Comparison of ENCODE assay signal across 8 cellular contexts in the genomic region with DNA sequence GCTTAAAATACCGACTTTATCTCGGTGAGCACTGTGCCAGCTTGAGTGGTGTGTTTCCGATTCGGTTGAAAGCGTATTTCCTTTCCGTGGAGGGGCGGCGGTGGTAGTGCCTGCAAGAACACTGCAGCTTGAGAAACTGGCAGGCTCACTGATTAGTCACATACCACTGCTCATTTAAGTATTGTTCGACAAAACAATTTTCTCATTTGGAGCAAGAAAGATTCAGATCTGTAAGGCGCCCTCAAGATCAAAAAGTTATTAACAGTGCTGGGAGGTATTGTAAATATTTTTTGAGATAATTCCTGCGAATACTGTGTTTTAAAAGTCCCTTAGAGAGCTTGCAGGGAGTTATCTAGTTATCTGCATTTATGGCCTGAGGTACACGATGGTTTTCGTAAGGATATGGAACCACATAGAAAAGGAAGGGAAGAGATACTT. TPM values are rescaled to one million over a fixed set of nuclear protein-coding genes. Genes with fewer than 3 reads are reported as not detected.
DNase-seq lines count a peak whose midpoint lies in the region; ATAC-seq and TF ChIP-seq lines count a peak whose summit lies in the region.

No MANE protein-coding gene starts in this region.

- H3K27ac Mint-ChIP-seq in Calu3 (ENCODE audit: unreplicated experiment) (peak overlapping the region; percentile 78), T-cell (peak overlapping the region; percentile 81 to 84)

- H3K27me3 ChIP-seq in adrenal gland (no peaks in the 10 kb centered on the region), tibial artery (peaks cover 0 to 6% of the 10 kb centered on the region in 2 donors)

- H3K27ac ChIP-seq in adrenal gland, result peak overlapping the region; percentile 82 to 96 (median 90)
- H3K27ac ChIP-seq in tibial artery, result peak overlapping the region; percentile 85 to 87

- H3K4me1 Mint-ChIP-seq in Calu3 (ENCODE audit: low read depth, unreplicated experiment), result peaks cover 17% of the 10 kb centered on the region
- H3K4me1 Mint-ChIP-seq in T-cell, result peaks cover 46 to 49% (median 49%) of the 10 kb centered on the region in 3 donors

- no peak for TF ChIP-seq CTCF in Calu3 (IDR thresholded peaks at IDR 0.05; ENCODE audit: unreplicated experiment)
- TF ChIP-seq CTCF in adrenal gland (IDR thresholded peaks at IDR 0.05), result peak in 1 of 6 experiments; percentile 6
- TF ChIP-seq CTCF in tibial artery (IDR thresholded peaks at IDR 0.05), result no peak

- H3K4me3 ChIP-seq in adrenal gland (peak overlapping the region in 3 of 4 donors; percentile 84 to 91 (median 86)), tibial artery (peak overlapping the region; percentile 93 to 94)

- 0% methylated on average over 13 of the region's 13 CpGs for WGBS in adrenal gland, 4 donors

- BruUV-seq in Calu3 (replicated peaks; lab: Mats Ljungman, UMichigan), result TSS peak; percentile 59

- peak in 1 of 2 donors; percentile 70 for TF ChIP-seq POLR2A in adrenal gland (IDR thresholded peaks at IDR 0.05)

- no peaks in the 10 kb centered on the region for H3K9me3 ChIP-seq in adrenal gland (replicated peaks in 1 of 3)
- H3K9me3 ChIP-seq in tibial artery, result no peaks in the 10 kb centered on the region

- DNase-seq in Calu3, result peak; percentile 63
- DNase-seq in Kasumi-1 (lab: John Stamatoyannopoulos, UW), result peak; percentile 75 to 81
- DNase-seq in T-cell, result peak; percentile 39 to 77 (median 65)
- DNase-seq in adrenal gland, result peak; percentile 65 to 87 (median 86)
- DNase-seq in left cardiac atrium, result peak; percentile 85
- peak in 9 of 10 donors; percentile 29 to 88 (median 50) for DNase-seq in posterior cingulate gyrus
- peak; percentile 83 to 85 for DNase-seq in tibial artery

- no peaks in the 10 kb centered on the region for H3K36me3 ChIP-seq in adrenal gland (replicated peaks in 1 of 2)
- no peaks in the 10 kb centered on the region for H3K36me3 ChIP-seq in tibial artery

- CTCF ChIA-PET in Calu3 (lab: Charles Lee) (interaction anchor here (1.0 to 5.4 kb wide), 10 partner anchors 10 to 628 kb away, joined by 3 to 33 read pairs (median 5); no protein-coding TSS in a partner anchor), T-cell (lab: Charles Lee) (interaction anchor here (0.5 to 5.4 kb wide), 19 partner anchors 9 to 1296 kb away, joined by 3 to 65 read pairs (median 4); a partner anchor contains a TSS)

- peak overlapping the region; percentile 83 for H3K4me3 Mint-ChIP-seq in Calu3 (ENCODE audit: low read depth, unreplicated experiment)
- peak overlapping the region; percentile 88 to 94 (median 90) for H3K4me3 Mint-ChIP-seq in T-cell

- ATAC-seq in T-cell (replicated peaks in 1 of 4), result peak; percentile 35 to 55 (median 52)
- ATAC-seq in left cardiac atrium, result peak; percentile 45 to 70
- no peak for ATAC-seq in HG02610 (IDR thresholded peaks at IDR 0.05; ENCODE audit: unreplicated experiment)

- peaks cover 4 to 49% of the 10 kb centered on the region in 2 donors for H3K4me1 ChIP-seq in adrenal gland (replicated peaks in 1 of 2)
- peaks cover 0 to 62% (median 17%) of the 10 kb centered on the region in 4 donors for H3K4me1 ChIP-seq in tibial artery

- H3K27me3 Mint-ChIP-seq in Calu3 (ENCODE audit: unreplicated experiment) (no peaks in the 10 kb centered on the region), T-cell (peaks cover 12 to 14% of the 10 kb centered on the region in 2 donors)

- H3K36me3 Mint-ChIP-seq in Calu3 (ENCODE audit: insufficient read depth, unreplicated experiment) (peaks cover 34% of the 10 kb centered on the region), T-cell (peaks cover 7% of the 10 kb centered on the region)

- H3K9me3 Mint-ChIP-seq in Calu3 (ENCODE audit: low read depth, unreplicated experiment) (no peaks in the 10 kb centered on the region), T-cell (no peaks in the 10 kb centered on the region)

- POLR2A ChIA-PET in T-cell (lab: Charles Lee), result interaction anchor here (0.5 to 1.3 kb wide), 7 partner anchors 20 to 514 kb away, joined by 3 to 12 read pairs (median 4); no protein-coding TSS in a partner anchor

- intact Hi-C loops in Calu3 (cut with micrococcal nuclease; ENCODE audit: unreplicated experiment) (loop anchor here (5.0 kb wide), 3 partner anchors 38 to 168 kb away; a partner anchor contains a TSS), adrenal gland (cut with DNase I) (loop anchor here (10.0 kb wide), 2 partner anchors 166 to 176 kb away; a partner anchor contains a TSS), left cardiac atrium (cut with DNase I) (loop anchor here (5.0 to 10.0 kb wide), 2 partner anchors 166 to 168 kb away; a partner anchor contains a TSS), posterior cingulate gyrus (cut with DNase I) (loop anchor here (2.0 kb wide), 1 partner anchor 108 kb away; a partner anchor contains a TSS), tibial artery (cut with DNase I; ENCODE audit: low total_unique reads) (loop anchor here (5.0 kb wide), 1 partner anchor 168 kb away; a partner anchor contains a TSS)

RNA-seq across cellular contexts. Expression of a gene that starts 1.3 kb away (rescaled TPM):
- 59.5 and 60.9 TPM in 2 replicates for total RNA-seq in Calu3 (2022)
- 10 to 100 TPM; 49.3 to 64.5 (median 60.3) TPM for total RNA-seq in T-cell
- 100 to 1,000 TPM in 1 of 8 donors, 10 to 100 TPM in 7; 39.0 to 119 (median 61.6) TPM for total RNA-seq in adrenal gland
- 10 to 100 TPM; 11.3 to 45.0 (median 16.4) TPM for polyA plus RNA-seq in adrenal gland
- 10 to 100 TPM; 36.1 to 38.4 TPM for total RNA-seq in left cardiac atrium

RNA-seq across cellular contexts. Expression of a gene that starts 4.5 kb away (rescaled TPM):
- total RNA-seq in Calu3 (2022) (0.10 TPM in 1 of 2 replicates, not detected in the other), T-cell (not detected), adrenal gland (under 1 TPM in 3 of 8 donors, not detected in 5; 0.10 to 0.54 (median 0.11) TPM), left cardiac atrium (under 1 TPM in 1 of 2 donors, not detected in 1; 0.06 TPM)
- polyA plus RNA-seq in adrenal gland, result under 1 TPM; 0.09 to 0.20 (median 0.16) TPM
